In the genomic region with DNA sequence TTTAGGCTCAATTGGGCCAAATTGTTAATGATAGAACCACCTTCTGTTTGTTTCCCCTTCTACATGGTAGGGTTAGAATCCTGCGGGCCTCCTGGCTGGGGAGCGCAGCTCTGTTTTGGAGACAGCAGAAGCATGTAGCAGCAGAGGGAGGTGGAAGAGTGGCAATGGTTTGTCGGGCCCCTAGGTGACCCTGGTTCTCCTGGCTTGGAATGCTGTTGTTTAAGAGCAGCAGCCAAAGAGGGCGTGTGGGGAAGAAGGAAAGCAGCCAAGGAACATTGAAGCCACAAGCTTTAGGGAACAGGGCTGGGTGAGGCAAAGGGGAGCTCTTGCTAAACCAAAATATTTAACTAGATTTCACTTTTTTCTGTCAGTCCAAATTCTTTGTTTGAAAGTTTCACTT, we compare ENCODE assay signal across 13 cellular contexts.
DNase-seq lines count a peak whose midpoint lies in the region; ATAC-seq and TF ChIP-seq lines count a peak whose summit lies in the region.
"Had no signal": no experiment of that assay in that cellular context is flagged by ENCODE, and none has a peak within 500 bp of the region (broad histone marks: within the 10 kb centered on the region; RNA-seq: fewer than 3 reads in every experiment).

No MANE protein-coding gene starts in this region.

- peaks cover 6% of the 10 kb centered on the region for H3K27me3 Mint-ChIP-seq in HFFc6 (ENCODE audit: insufficient read depth)
- H3K27me3 Mint-ChIP-seq in progenitor cell of endocrine pancreas = peaks cover 3% of the 10 kb centered on the region
- peaks cover 3 to 18% (median 13%) of the 10 kb centered on the region in 5 donors for H3K27me3 Mint-ChIP-seq in naive thymus-derived CD4-positive, alpha-beta T cell

- POLR2A ChIA-PET in naive thymus-derived CD4-positive, alpha-beta T cell (lab: Charles Lee) = no interaction called here

- H3K27me3 ChIP-seq in subcutaneous abdominal adipose tissue (ENCODE audit: control insufficient read depth in 5 of 5, insufficient read depth in 4 of 5, low read length in 5 of 5) = no peaks in the 10 kb centered on the region
- no peaks in the 10 kb centered on the region for H3K27me3 ChIP-seq in naive thymus-derived CD4-positive, alpha-beta T cell (ENCODE audit: control insufficient read depth in 2 of 2, insufficient read depth in 2 of 2, low read length in 2 of 2)
- H3K27me3 ChIP-seq: colonic mucosa, neutrophil had no signal

- no peaks in the 10 kb centered on the region for H3K36me3 ChIP-seq in subcutaneous abdominal adipose tissue (ENCODE audit: control insufficient read depth in 5 of 5, insufficient read depth in 5 of 5, low read length in 5 of 5)
- no peaks in the 10 kb centered on the region for H3K36me3 ChIP-seq in naive thymus-derived CD4-positive, alpha-beta T cell (ENCODE audit: control insufficient read depth in 2 of 3, insufficient read depth in 3 of 3, low read length in 3 of 3)
- H3K36me3 ChIP-seq: colonic mucosa, neutrophil had no signal

- in situ Hi-C loops in GM13977 (cut with MboI; ENCODE audit: low pct_unique_long_range_greater_than_20kb, low sequenced_read_pairs, unreplicated experiment) = no loop called here

- DNase-seq in HFFc6 = no peak
- peak; percentile 15 for DNase-seq in epithelial cell of esophagus (ENCODE audit: low read depth)
- DNase-seq in left lobe of liver (ENCODE audit: low spot score) = peak; percentile 66
- DNase-seq in progenitor cell of endocrine pancreas (ENCODE audit: low spot score, unreplicated experiment) = no peak
- no peak for DNase-seq in DMS153 treated with DMSO at 0.1 percent for 48 hours (lab: John Stamatoyannopoulos, UW; ENCODE audit: unreplicated experiment)
- DNase-seq in naive thymus-derived CD4-positive, alpha-beta T cell = no peak
- DNase-seq in GM13977 (ENCODE audit: low spot score) = no peak
- DNase-seq: colonic mucosa had no signal

- H3K4me3 Mint-ChIP-seq in HFFc6 (0 out of 2 replicates have a peak overlapping the region, but pooled peaks have one; percentile 31), progenitor cell of endocrine pancreas (ENCODE audit: low read depth) (no peak overlapping the region)
- no peak overlapping the region for H3K4me3 Mint-ChIP-seq in naive thymus-derived CD4-positive, alpha-beta T cell
- H3K4me3 Mint-ChIP-seq: activated T-helper 17 cell treated with anti-CD3 and anti-CD28 coated beads, Interleukin-2, amount 50 U/mL, for 72 hours had no signal

- CTCF ChIA-PET in naive thymus-derived CD4-positive, alpha-beta T cell (lab: Charles Lee) = no interaction called here

- no peaks in the 10 kb centered on the region for H3K9me3 ChIP-seq in subcutaneous abdominal adipose tissue (ENCODE audit: control insufficient read depth in 5 of 5, low read length in 5 of 5)
- no peaks in the 10 kb centered on the region for H3K9me3 ChIP-seq in naive thymus-derived CD4-positive, alpha-beta T cell (ENCODE audit: control insufficient read depth in 2 of 3, low read length in 3 of 3)
- H3K9me3 ChIP-seq: colonic mucosa, neutrophil had no signal

- H3K27ac Mint-ChIP-seq in HFFc6 = peak overlapping the region; percentile 60
- no peak overlapping the region for H3K27ac Mint-ChIP-seq in progenitor cell of endocrine pancreas
- no peak overlapping the region for H3K27ac Mint-ChIP-seq in naive thymus-derived CD4-positive, alpha-beta T cell
- H3K27ac Mint-ChIP-seq: activated T-helper 17 cell treated with anti-CD3 and anti-CD28 coated beads, Interleukin-2, amount 50 U/mL, for 72 hours had no signal

- no peak overlapping the region for H3K4me3 ChIP-seq in epithelial cell of esophagus (ENCODE audit: low read length)
- H3K4me3 ChIP-seq in subcutaneous abdominal adipose tissue (ENCODE audit: low read depth in 1 of 5, low read length in 5 of 5) = no peak overlapping the region
- H3K4me3 ChIP-seq in naive thymus-derived CD4-positive, alpha-beta T cell (ENCODE audit: low read length) = no peak overlapping the region
- H3K4me3 ChIP-seq: colonic mucosa, GM12878 had no signal

- H3K4me1 Mint-ChIP-seq in HFFc6 (ENCODE audit: low read depth) (peaks cover 43% of the 10 kb centered on the region), progenitor cell of endocrine pancreas (ENCODE audit: low read depth) (peaks cover 8% of the 10 kb centered on the region)
- no peaks in the 10 kb centered on the region for H3K4me1 Mint-ChIP-seq in naive thymus-derived CD4-positive, alpha-beta T cell
- H3K4me1 Mint-ChIP-seq: activated T-helper 17 cell treated with anti-CD3 and anti-CD28 coated beads, Interleukin-2, amount 50 U/mL, for 72 hours had no signal

- H3K4me1 ChIP-seq in subcutaneous abdominal adipose tissue (ENCODE audit: control insufficient read depth in 5 of 5, insufficient read depth in 5 of 5, low read length in 5 of 5) = peaks cover 0 to 53% (median 31%) of the 10 kb centered on the region in 5 donors
- H3K4me1 ChIP-seq in naive thymus-derived CD4-positive, alpha-beta T cell (ENCODE audit: control insufficient read depth in 2 of 2, insufficient read depth in 2 of 2, low read length in 2 of 2) = no peaks in the 10 kb centered on the region
- H3K4me1 ChIP-seq: colonic mucosa had no signal

- no peak overlapping the region for H3K9ac ChIP-seq in subcutaneous abdominal adipose tissue (ENCODE audit: low read length in 5 of 5)

- H3K27ac ChIP-seq in subcutaneous abdominal adipose tissue (ENCODE audit: low read depth, low read length) = peak overlapping the region; percentile 47
- H3K27ac ChIP-seq in naive thymus-derived CD4-positive, alpha-beta T cell (ENCODE audit: low read depth, low read length) = no peak overlapping the region
- H3K27ac ChIP-seq: colonic mucosa, neutrophil, VCaP had no signal

- intact Hi-C loops in naive thymus-derived CD4-positive, alpha-beta T cell (cut with micrococcal nuclease) = no loop called here

- H3K36me3 Mint-ChIP-seq in HFFc6 (ENCODE audit: low read depth) (no peaks in the 10 kb centered on the region), progenitor cell of endocrine pancreas (ENCODE audit: insufficient read depth) (no peaks in the 10 kb centered on the region)
- no peaks in the 10 kb centered on the region for H3K36me3 Mint-ChIP-seq in naive thymus-derived CD4-positive, alpha-beta T cell

- no peak for TF ChIP-seq CTCF in HFFc6 (IDR thresholded peaks at IDR 0.05)
- TF ChIP-seq CTCF in epithelial cell of esophagus (IDR thresholded peaks at IDR 0.05; ENCODE audit: insufficient read depth, low read depth, low read length, missing control alignments) = no peak
- no peak for TF ChIP-seq CTCF in progenitor cell of endocrine pancreas (IDR thresholded peaks at IDR 0.05; ENCODE audit: unreplicated experiment)
- TF ChIP-seq CTCF in GM13977 (IDR thresholded peaks at IDR 0.05; ENCODE audit: extremely low read depth, insufficient read depth, missing control alignments) = no peak

- H3K9me3 Mint-ChIP-seq in HFFc6 (no peaks in the 10 kb centered on the region), progenitor cell of endocrine pancreas (ENCODE audit: low read depth) (no peaks in the 10 kb centered on the region)
- no peaks in the 10 kb centered on the region for H3K9me3 Mint-ChIP-seq in naive thymus-derived CD4-positive, alpha-beta T cell
- H3K9me3 Mint-ChIP-seq: activated T-helper 17 cell treated with anti-CD3 and anti-CD28 coated beads, Interleukin-2, amount 50 U/mL, for 72 hours had no signal

- peak; percentile 92 for ATAC-seq in left lobe of liver
- ATAC-seq in naive thymus-derived CD4-positive, alpha-beta T cell = no peak
- ATAC-seq: GM12878 had no signal

Comparison
In these comparisons a context has a peak if more than half of its experiments do, and no peak if none do; other contexts are left out.
1. DNase-seq: peak in epithelial cell of esophagus (single experiment) and left lobe of liver (single experiment); none in HFFc6 (single experiment), progenitor cell of endocrine pancreas (single experiment), DMS153 treated with DMSO at 0.1 percent for 48 hours (single experiment), naive thymus-derived CD4-positive, alpha-beta T cell (0 of 9) and GM13977 (single experiment).